ENCODE assay signal across 22 cellular contexts in the genomic region with DNA sequence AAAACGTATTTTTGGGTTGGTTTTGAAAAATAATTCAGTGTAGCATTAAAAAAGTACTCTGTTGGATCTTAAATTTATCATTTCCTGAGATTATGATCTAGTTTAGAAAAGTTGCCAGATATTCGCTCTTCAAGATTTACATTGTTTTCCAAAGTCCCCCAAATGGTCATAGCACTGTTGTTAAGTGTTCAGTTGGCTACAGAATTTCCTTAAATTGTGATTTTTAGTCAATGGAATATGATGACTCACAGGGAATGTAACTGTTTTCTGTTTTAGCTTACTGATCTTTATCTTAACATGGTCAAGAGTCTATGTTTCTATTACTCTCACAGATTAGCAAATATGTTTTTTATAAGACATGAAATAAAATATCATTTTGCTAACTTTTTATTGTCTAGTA. TPM values are rescaled to one million over a fixed set of nuclear protein-coding genes. Genes with fewer than 3 reads are reported as not detected.
"Had no signal": no experiment of that assay in that cellular context is flagged by ENCODE, and none has a peak within 500 bp of the region (broad histone marks: within the 10 kb centered on the region; RNA-seq: fewer than 3 reads in every experiment).

No MANE protein-coding gene starts in this region.

- H3K9me3 Mint-ChIP-seq: neural progenitor cell had no signal

- DNase-seq: activated CD4-positive, alpha-beta T cell treated with anti-CD3 and anti-CD28 coated beads, Interleukin-2, amount 10 ng/mL, durations not matched to agents 7 days and 5 days; activated CD4-positive, CD25-positive, alpha-beta regulatory T cell; activated CD8-positive, alpha-beta memory T cell treated with anti-CD3 and anti-CD28 coated beads, Interleukin-2, amount 50 U/mL, for 4 hours; activated effector memory CD4-positive, alpha-beta T cell treated with Interleukin-2 at 50 U/mL for 16 hours; activated T-cell treated with anti-CD3 and anti-CD28 coated beads, Interleukin-2, amount 50 U/mL, for 4 hours; effector memory CD4-positive, alpha-beta T cell; esophagus squamous epithelium; heart right ventricle; kidney glomerular epithelial cell; left ventricle myocardium inferior; mucosa of descending colon; naive B cell; right cardiac atrium; stimulated activated naive B cell treated with anti-CD40 and anti-IgM and Interleukin-4, amounts not matched to agents 10 μg/mL and 1 μg/mL and 100 μg/mL, for 72 hours; T-cell had no signal

- H3K36me3 Mint-ChIP-seq: naive B cell; neural progenitor cell; stimulated activated naive B cell treated with anti-CD40 and anti-IgM and Interleukin-4, amounts not matched to agents 10 μg/mL and 1 μg/mL and 100 μg/mL, for 72 hours had no signal

- ATAC-seq: activated naive CD4-positive, alpha-beta T cell treated with anti-CD3 and anti-CD28 coated beads, Interleukin-2, amount 50 U/mL, for 72 hours; activated T-cell treated with anti-CD3 and anti-CD28 coated beads, Interleukin-2, amount 50 U/mL, for 4 hours; gastroesophageal sphincter; mucosa of descending colon; right cardiac atrium; stimulated activated naive B cell treated with anti-CD40 and anti-IgM and Interleukin-4, amounts not matched to agents 10 μg/mL and 1 μg/mL and 100 μg/mL, for 72 hours; T-cell had no signal

- H3K4me3 Mint-ChIP-seq: activated CD4-positive, alpha-beta T cell treated with anti-CD3 and anti-CD28 coated beads, Interleukin-2, amount 10 ng/mL, durations not matched to agents 7 days and 5 days; activated T-cell treated with anti-CD3 and anti-CD28 coated beads, Interleukin-2, amount 50 U/mL, for 4 hours; dendritic cell treated with granulocyte-macrophage colony-stimulating factor and Interleukin-4, amounts not matched to agents 40 ng/mL and 50 ng/mL, for 4 days; naive B cell; neural progenitor cell; stimulated activated naive B cell treated with anti-CD40 and anti-IgM and Interleukin-4, amounts not matched to agents 10 μg/mL and 1 μg/mL and 100 μg/mL, for 72 hours; T-cell had no signal

- H2AFZ ChIP-seq: neural progenitor cell had no signal

- H3K4me1 Mint-ChIP-seq: activated CD4-positive, alpha-beta T cell treated with anti-CD3 and anti-CD28 coated beads, Interleukin-2, amount 10 ng/mL, durations not matched to agents 7 days and 5 days; naive B cell; neural progenitor cell; stimulated activated naive B cell treated with anti-CD40 and anti-IgM and Interleukin-4, amounts not matched to agents 10 μg/mL and 1 μg/mL and 100 μg/mL, for 72 hours had no signal

- H3K9me3 ChIP-seq: esophagus squamous epithelium, gastroesophageal sphincter, heart right ventricle, left ventricle myocardium inferior, mucosa of descending colon, prostate gland had no signal

- H3K9ac ChIP-seq: neural progenitor cell had no signal

- H3K27me3 ChIP-seq: esophagus squamous epithelium, gastroesophageal sphincter, heart right ventricle, neural progenitor cell had no signal

- H3K27ac ChIP-seq: esophagus squamous epithelium, gastroesophageal sphincter, heart right ventricle, left ventricle myocardium inferior, neural progenitor cell, prostate gland had no signal

- H3K27me3 Mint-ChIP-seq: activated CD4-positive, alpha-beta T cell treated with anti-CD3 and anti-CD28 coated beads, Interleukin-2, amount 10 ng/mL, durations not matched to agents 7 days and 5 days; dendritic cell treated with granulocyte-macrophage colony-stimulating factor and Interleukin-4, amounts not matched to agents 40 ng/mL and 50 ng/mL, for 4 days; T-cell had no signal

- H3K4me2 ChIP-seq: neural progenitor cell had no signal

- H3K4me3 ChIP-seq: esophagus squamous epithelium, gastroesophageal sphincter, heart right ventricle, left ventricle myocardium inferior, mucosa of descending colon, neural progenitor cell, prostate gland had no signal

- H3K36me3 ChIP-seq: esophagus squamous epithelium, gastroesophageal sphincter, heart right ventricle, left ventricle myocardium inferior, neural progenitor cell, prostate gland had no signal

- H3K27ac Mint-ChIP-seq: activated CD4-positive, alpha-beta T cell treated with anti-CD3 and anti-CD28 coated beads, Interleukin-2, amount 10 ng/mL, durations not matched to agents 7 days and 5 days; activated naive CD4-positive, alpha-beta T cell treated with anti-CD3 and anti-CD28 coated beads, Interleukin-2, amount 50 U/mL, for 72 hours; dendritic cell treated with granulocyte-macrophage colony-stimulating factor and Interleukin-4, amounts not matched to agents 40 ng/mL and 50 ng/mL, for 4 days; naive B cell; neural progenitor cell; stimulated activated naive B cell treated with anti-CD40 and anti-IgM and Interleukin-4, amounts not matched to agents 10 μg/mL and 1 μg/mL and 100 μg/mL, for 72 hours; T-cell had no signal

- H3K4me1 ChIP-seq: neural progenitor cell, prostate gland had no signal

RNA-seq across cellular contexts. Expression of gene BOLL, which starts 42.5 kb away (rescaled TPM):
- total RNA-seq: activated CD4-positive, alpha-beta T cell treated with anti-CD3 and anti-CD28 coated beads, Interleukin-2, amount 10 ng/mL, durations not matched to agents 7 days and 5 days; activated naive CD4-positive, alpha-beta T cell treated with anti-CD3 and anti-CD28 coated beads, Interleukin-2, amount 50 U/mL, for 72 hours; activated T-cell treated with anti-CD3 and anti-CD28 coated beads, Interleukin-2, amount 50 U/mL, for 4 hours; cerebellum; esophagus squamous epithelium; left ventricle myocardium inferior; osteoblast; right cardiac atrium; T-cell had no signal
